ENCODE assay signal across 11 cellular contexts in the genomic region with DNA sequence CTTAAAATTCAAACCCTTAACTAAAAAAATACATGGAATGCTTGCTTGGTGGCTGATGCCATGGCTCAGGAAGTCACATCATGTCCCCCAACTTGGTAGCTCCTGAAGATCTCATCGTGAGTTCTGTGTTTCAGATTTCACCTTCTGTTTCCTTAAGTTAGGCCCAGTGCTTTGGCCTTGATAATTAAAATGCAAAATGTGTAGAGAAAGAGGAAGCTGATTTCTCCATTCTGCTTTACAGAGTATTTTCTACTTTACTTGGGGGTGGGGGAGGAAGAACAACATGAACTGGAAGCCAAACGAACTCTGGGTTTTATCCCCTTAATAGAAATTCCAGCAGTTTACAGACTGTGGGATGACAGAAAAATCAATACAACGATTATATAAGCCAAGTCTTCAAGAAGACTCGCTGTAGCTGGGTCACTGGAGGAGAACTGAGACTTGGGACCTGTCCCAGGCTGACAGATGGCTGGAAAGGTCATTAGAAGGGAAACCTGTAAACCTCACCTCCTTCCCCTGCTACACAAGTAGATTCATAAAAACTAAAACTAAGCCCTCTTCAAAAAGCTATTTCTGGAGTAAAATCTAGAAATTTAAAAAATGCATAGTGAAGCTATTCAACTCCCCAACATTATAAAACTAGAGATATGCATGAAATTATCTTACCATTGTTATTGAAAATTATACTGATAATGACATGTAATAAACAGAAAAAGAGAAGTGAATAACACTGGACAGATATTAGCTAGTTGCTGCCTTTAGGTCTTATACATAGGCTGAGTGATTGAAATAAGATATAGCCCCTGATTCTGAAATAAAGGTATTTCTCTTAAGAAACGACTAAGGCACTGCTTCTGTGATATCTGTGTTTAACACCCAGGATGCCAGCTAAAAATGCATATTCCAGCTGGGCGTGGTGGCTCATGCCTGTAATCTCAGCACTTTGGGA. TPM values are rescaled to one million over a fixed set of nuclear protein-coding genes. Genes with fewer than 3 reads are reported as not detected.
DNase-seq lines count a peak whose midpoint lies in the region; ATAC-seq lines count a peak whose summit lies in the region.
"Had no signal": no experiment of that assay in that cellular context is flagged by ENCODE, and none has a peak within 500 bp of the region (broad histone marks: within the 10 kb centered on the region; RNA-seq: fewer than 3 reads in every experiment).

No MANE protein-coding gene starts in this region.

- peak overlapping the region; percentile 18 for H3K27ac ChIP-seq in temporal lobe (ENCODE audit: low read depth, low read length)
- H3K27ac ChIP-seq: breast epithelium, lower lobe of right lung, right lobe of liver had no signal

- ATAC-seq in HG03025 (IDR thresholded peaks at IDR 0.05; ENCODE audit: low FRiP score, unreplicated experiment) (peak; percentile 46), GM19397 (IDR thresholded peaks at IDR 0.05; ENCODE audit: unreplicated experiment) (no peak)
- ATAC-seq: lower lobe of right lung, right lobe of liver had no signal

- DNase-seq in SIG-M5 treated with dmso at 0.1 percent for 504 hours (lab: John Stamatoyannopoulos, UW; ENCODE audit: unreplicated experiment) (peak; percentile 79), SIG-M5 (lab: John Stamatoyannopoulos, UW) (no peak), OCI-M1 (lab: John Stamatoyannopoulos, UW) (peak; percentile 75), SW 1271 (lab: John Stamatoyannopoulos, UW) (no peak)
- no peak for DNase-seq in stimulated activated CD4-positive, alpha-beta T cell treated with anti-CD3 and anti-CD28 coated beads, Interleukin-4, amount 100 ng/mL, for 24 hours
- DNase-seq: lower lobe of right lung, right lobe of liver had no signal

RNA-seq across cellular contexts. Expression of gene GGACT, which starts 22.1 kb away (rescaled TPM):
- 0.49 TPM for total RNA-seq in temporal lobe

Comparison
In these comparisons a context has a peak if more than half of its experiments do, and no peak if none do; other contexts are left out.
1. DNase-seq: peak in SIG-M5 treated with dmso at 0.1 percent for 504 hours (single experiment) and OCI-M1 (single experiment); none in SIG-M5 (single experiment), stimulated activated CD4-positive, alpha-beta T cell treated with anti-CD3 and anti-CD28 coated beads, Interleukin-4, amount 100 ng/mL, for 24 hours (single experiment) and SW 1271 (0 of 2).